In genomic region chr3:197305854-197306253, GRCh38 we compare ENCODE assay signal across 8 cellular contexts. TPM values are rescaled to one million over a fixed set of nuclear protein-coding genes. Genes with fewer than 3 reads are reported as not detected.
A peak's percentile ranks its signal among the peaks of the same experiment; 100 is the strongest.
DNase-seq lines count a peak whose midpoint lies in the region; ATAC-seq, FAIRE-seq and TF ChIP-seq lines count a peak whose summit lies in the region.

No MANE protein-coding gene starts in this region.

- H3K4me2 ChIP-seq in GM12878 (ENCODE audit: control insufficient read depth, insufficient read depth) = peak overlapping the region; percentile 15; the same call in 1 of the 2 replicates

- H3K27ac ChIP-seq in GM12878 (ENCODE audit: control insufficient read depth, insufficient read depth) = no peak overlapping the region

- H3K27me3 ChIP-seq in GM12878 (replicated peaks in 1 of 2; ENCODE audit: control insufficient read depth in 2 of 2, insufficient read depth in 2 of 2, low read length in 1 of 2) = no peaks in the 10 kb centered on the region; a peak in 2 of 4 replicates

- no TSS peak for BruUV-seq in GM12878 (replicated peaks; lab: Mats Ljungman, UMichigan)

- RAD21 ChIA-PET in GM12878 (lab: Charles Lee; ENCODE audit: unreplicated experiment) = interaction anchor here (0.5 to 2.2 kb wide), 4 partner anchors 49 to 196 kb away, joined by 3 to 8 read pairs (median 4); no protein-coding TSS in a partner anchor

- H3K9me3 ChIP-seq in GM12878 (replicated peaks; ENCODE audit: control insufficient read depth, insufficient read depth, low read length) = no peaks in the 10 kb centered on the region

- DNase-seq in AG10803 (ENCODE audit: low read depth) = peak; percentile 97
- peak; percentile 19 for DNase-seq in GM19239 (ENCODE audit: insufficient read length, low spot score)
- peak; percentile 75 for DNase-seq in GM12878 (ENCODE audit: low read depth, low spot score)
- no peak for DNase-seq in omental fat pad (ENCODE audit: low spot score)
- no peak for DNase-seq in left ventricle myocardium superior
- no peak for DNase-seq in T-helper 9 cell
- DNase-seq in dermis blood vessel endothelial cell = no peak

- WGBS in GM12878 (ENCODE audit: insufficient coverage, insufficient replicate concordance, low lambda C conversion rate, missing lambda C conversion rate) = 0% methylated on average over 1 of the region's 1 CpG

- no peak overlapping the region for H2AFZ ChIP-seq in GM12878 (ENCODE audit: control insufficient read depth, low read depth, low read length)

- POLR2A ChIA-PET in GM12878 (lab: Charles Lee) = interaction anchor here (1.0 to 1.3 kb wide), 2 partner anchors 89 to 438 kb away, joined by 3 to 11 read pairs; partner anchors contain the start of gene SENP5

- no peak for TF ChIP-seq POLR2A in GM12878 (IDR thresholded peaks at IDR 0.05; ENCODE audit: low read depth, low read length)

- H3K79me2 ChIP-seq in GM12878 (ENCODE audit: control insufficient read depth, insufficient read depth, low read length) = no peaks in the 10 kb centered on the region

- no peak overlapping the region for H3K4me3 ChIP-seq in AG10803 (ENCODE audit: low read length)
- no peak overlapping the region for H3K4me3 ChIP-seq in GM12878

- peak; percentile 76 for FAIRE-seq in GM19239 (lab: Jason Lieb, UNC)
- FAIRE-seq in GM12878 (lab: Jason Lieb, UNC) = peak; percentile 94

- H4K20me1 ChIP-seq in GM12878 (ENCODE audit: control insufficient read depth, insufficient read depth) = no peaks in the 10 kb centered on the region

- SMC1A ChIA-PET in GM12878 (lab: Charles Lee; ENCODE audit: uncharacterized antibody, unreplicated experiment) = interaction anchor here (1.3 to 1.7 kb wide), 3 partner anchors 10 to 49 kb away, joined by 3 to 5 read pairs (median 4); no protein-coding TSS in a partner anchor

- in situ Hi-C loops in GM12878 (cut with MboI) = no loop called here

- no peak for TF ChIP-seq CTCF in AG10803 (conservative IDR thresholded peaks at IDR 0.05; ENCODE audit: low read length)
- TF ChIP-seq CTCF in GM12878 (IDR thresholded peaks at IDR 0.05 in 2 of 3, conservative IDR thresholded peaks at IDR 0.05 in 1 of 3; ENCODE audit: control insufficient read depth in 2 of 3, extremely low read depth in 1 of 3, insufficient read depth in 1 of 3, low read depth in 3 of 3, low read length in 3 of 3) = no peak
- TF ChIP-seq CTCF in omental fat pad (IDR thresholded peaks at IDR 0.05) = no peak

- intact Hi-C loops in GM12878 (cut with micrococcal nuclease; ENCODE audit: unreplicated experiment) (loop anchor here (2.0 kb wide), 1 partner anchor 89 kb away; no protein-coding TSS in a partner anchor), left ventricle myocardium superior (cut with micrococcal nuclease) (no loop called here)

- TF ChIP-seq RAD21 in GM12878 (IDR thresholded peaks at IDR 0.05; ENCODE audit: insufficient read depth, low read depth, low read length) = 0 out of 2 replicates have a peak, but pooled peaks have one; percentile 8

- H3K36me3 ChIP-seq in GM12878 (ENCODE audit: control insufficient read depth in 2 of 2, insufficient read depth in 2 of 2, low read length in 1 of 2) = no peaks in the 10 kb centered on the region

- H3K4me1 ChIP-seq in GM12878 (ENCODE audit: control insufficient read depth, insufficient read depth, low read length) = peaks cover 19% of the 10 kb centered on the region

- CTCF ChIA-PET in GM12878 (lab: Yijun Ruan, JAX) = interaction anchor here (1.0 kb wide), 1 partner anchor 29 kb away, joined by 4 read pairs; no protein-coding TSS in a partner anchor

- TF ChIP-seq EP300 in GM12878 (IDR thresholded peaks at IDR 0.05; ENCODE audit: borderline replicate concordance in 1 of 2, control insufficient read depth in 1 of 2, low read depth in 2 of 2, low read length in 2 of 2) = peak; percentile 76 to 91; a peak in 2 of 4 replicates

- H3K9ac ChIP-seq in GM12878 (ENCODE audit: control insufficient read depth, insufficient read depth, low read length) = no peak overlapping the region

- peak; percentile 62 for ATAC-seq in HG03108 (IDR thresholded peaks at IDR 0.05; ENCODE audit: unreplicated experiment)
- ATAC-seq in GM12878 = peak; percentile 96
- no peak for ATAC-seq in omental fat pad (ENCODE audit: low FRiP score)
- ATAC-seq in left ventricle myocardium superior = no peak

TF ChIP-seq in GM12878, 131 proteins besides CTCF, POLR2A, EP300 and RAD21 (continues in another document):
- TF ChIP-seq SMC3 (IDR thresholded peaks at IDR 0.05; ENCODE audit: borderline replicate concordance, low read length) (no peak), GABPA (IDR thresholded peaks at IDR 0.05; ENCODE audit: low read depth) (no peak), LARP7 (IDR thresholded peaks at IDR 0.05) (no peak), NBN (IDR thresholded peaks at IDR 0.05) (peak; percentile 55; the same call in 1 of the 2 replicates), BCL11A (IDR thresholded peaks at IDR 0.05; ENCODE audit: low read depth, low read length) (peak; percentile 76), NFYA (IDR thresholded peaks at IDR 0.05; ENCODE audit: borderline replicate concordance, low read depth, low read length) (no peak), ZNF687 (IDR thresholded peaks at IDR 0.05) (no peak), MAX (IDR thresholded peaks at IDR 0.05; ENCODE audit: low read depth, low read length) (no peak), ATF7 (IDR thresholded peaks at IDR 0.05; ENCODE audit: low read depth) (peak; percentile 79), MXI1 (IDR thresholded peaks at IDR 0.05; ENCODE audit: low read depth, low read length) (no peak), FOXM1 (IDR thresholded peaks at IDR 0.05; ENCODE audit: low read depth, low read length) (peak; percentile 61), SIN3A (IDR thresholded peaks at IDR 0.05; ENCODE audit: low read depth, low read length) (0 out of 2 replicates have a peak, but pooled peaks have one; percentile 55), NRF1 (conservative IDR thresholded peaks at IDR 0.05; ENCODE audit: low read depth, low read length) (no peak), KAT2A (conservative IDR thresholded peaks at IDR 0.05; ENCODE audit: control insufficient read depth, low read depth, low read length) (no peak), DPF2 (IDR thresholded peaks at IDR 0.05) (peak; percentile 81), BMI1 (IDR thresholded peaks at IDR 0.05; ENCODE audit: borderline replicate concordance) (no peak), CHD2 (IDR thresholded peaks at IDR 0.05; ENCODE audit: borderline replicate concordance, low read depth, low read length) (peak; percentile 66; the same call in 1 of the 2 replicates), CREM (IDR thresholded peaks at IDR 0.05; ENCODE audit: low read depth) (peak; percentile 70; the same call in 1 of the 2 replicates), TCF12 (IDR thresholded peaks at IDR 0.05; ENCODE audit: low read depth, low read length) (peak; percentile 90)

RNA-seq across cellular contexts. Expression of gene DLG1, which starts 7.4 kb away (rescaled TPM):
- 221 and 244 TPM in 2 replicates for total RNA-seq in GM12878 (2013; cell fraction: nucleolus; rRNA removed)
- 44.8 and 51.9 TPM in 2 replicates for total RNA-seq in GM12878 (2014; rRNA removed)
- 52.0 and 55.7 TPM in 2 replicates for total RNA-seq in GM12878 (2014; rRNA removed; fragmentation: Illumina TruSeq; extraction: Trizol)
- total RNA-seq in GM12878 (2021) = 60.6 and 62.4 TPM in 2 replicates
- polyA plus RNA-seq in GM12878 (2011; ENCODE audit: low read depth) = 17.7 TPM
- 35.8 and 49.9 TPM in 2 replicates for polyA plus RNA-seq in GM12878 (2011; rRNA removed)
- 9.7 and 15.1 TPM in 2 replicates for polyA plus RNA-seq in GM12878 (2011; cell fraction: cytosol; rRNA removed)
- polyA plus RNA-seq in GM12878 (2011; cell fraction: nucleus; rRNA removed) = 34.9 and 36.7 TPM in 2 replicates
- polyA plus RNA-seq in GM12878 (2012) = 26.2 and 28.2 TPM in 2 replicates
- 63.1 and 85.3 TPM in 2 replicates for polyA plus RNA-seq in GM12878 (2014; fragmentation: Illumina TruSeq; extraction: Trizol)
- 10 to 100 TPM in 1 of 2 experiments, 1 to 10 TPM in 1; 9.2 to 10.0 TPM for polyA plus RNA-seq in GM12878 (2014; fragmentation: Nextera tagmentation; extraction: Ambion mirVana)
- 31.4 and 32.1 TPM in 2 replicates for polyA plus RNA-seq in GM12878 (2014; rRNA removed)
- polyA plus RNA-seq in GM12878 (2016; fragmentation: Nextera tagmentation; extraction: Ambion mirVana) = 10 to 100 TPM; 40.1 to 40.2 TPM
- 42.0 and 54.8 TPM in 2 replicates for polyA minus RNA-seq in GM12878 (2011; rRNA and poly(A)+ RNA removed)
- 14.3 and 17.5 TPM in 2 replicates for polyA minus RNA-seq in GM12878 (2011; cell fraction: cytosol; rRNA and poly(A)+ RNA removed)
- polyA minus RNA-seq in GM12878 (2011; cell fraction: nucleus; rRNA and poly(A)+ RNA removed) = 60.3 and 99.5 TPM in 2 replicates
- total RNA-seq in omental fat pad = 10 to 100 TPM; 47.1 to 65.4 (median 60.2) TPM
- 44.6 TPM for total RNA-seq in left ventricle myocardium superior
- 82.2 and 85.4 TPM in 2 replicates for total RNA-seq in dermis blood vessel endothelial cell

Comparison
In these comparisons a context has a peak if more than half of its experiments do, and no peak if none do; other contexts are left out.
1. DNase-seq: peak in AG10803 (single experiment), GM19239 (single experiment) and GM12878 (single experiment); none in omental fat pad (single experiment), left ventricle myocardium superior (single experiment), T-helper 9 cell (single experiment) and dermis blood vessel endothelial cell (single experiment).
2. ATAC-seq: peak in HG03108 (single experiment) and GM12878 (single experiment); none in omental fat pad (single experiment) and left ventricle myocardium superior (single experiment).